ENCODE assay signal across 24 cellular contexts in genomic region chr22:44438056-44438455, GRCh38. TPM values are rescaled to one million over a fixed set of nuclear protein-coding genes. Genes with fewer than 3 reads are reported as not detected.
DNase-seq lines count a peak whose midpoint lies in the region; ATAC-seq and TF ChIP-seq lines count a peak whose summit lies in the region.
"Had no signal": no experiment of that assay in that cellular context is flagged by ENCODE, and none has a peak within 500 bp of the region (broad histone marks: within the 10 kb centered on the region; RNA-seq: fewer than 3 reads in every experiment).

No MANE protein-coding gene starts in this region.

- ATAC-seq in HCT116 (peak; percentile 53), sciatic nerve (no peak), HG03039 (IDR thresholded peaks at IDR 0.05; ENCODE audit: unreplicated experiment) (no peak), GM21526 (IDR thresholded peaks at IDR 0.05; ENCODE audit: low FRiP score, unreplicated experiment) (no peak), psoas muscle (no peak)
- ATAC-seq: activated CD8-positive, alpha-beta T cell treated with anti-CD3 and anti-CD28 coated beads for 36 hours had no signal

- POLR2A ChIA-PET in HCT116 (lab: Charles Lee), result no interaction called here

- RAD21 ChIA-PET in HCT116 (lab: Charles Lee; ENCODE audit: low non-redundant PET in 1 of 2, low total read pairs in 2 of 2, uncharacterized antibody in 2 of 2, unreplicated experiment in 2 of 2), result no interaction called here

- H3K36me3 ChIP-seq in HCT116 (ENCODE audit: control insufficient read depth in 1 of 2, insufficient read depth in 2 of 2, low read length in 2 of 2) (no peaks in the 10 kb centered on the region), WERI-Rb-1 (no peaks in the 10 kb centered on the region), psoas muscle (ENCODE audit: insufficient read depth in 1 of 2, low read depth in 1 of 2) (no peaks in the 10 kb centered on the region)
- H3K36me3 ChIP-seq: neutrophil, prostate gland had no signal

- H3K4me1 ChIP-seq in HCT116 (ENCODE audit: control insufficient read depth in 1 of 2, insufficient read depth in 2 of 2, low read length in 2 of 2), result no peaks in the 10 kb centered on the region
- H3K4me1 ChIP-seq in psoas muscle, result no peaks in the 10 kb centered on the region
- H3K4me1 ChIP-seq: prostate gland had no signal

- intact Hi-C loops in HCT116 (cut with micrococcal nuclease), result no loop called here
- intact Hi-C loops in sciatic nerve (cut with DNase I), result no loop called here
- intact Hi-C loops in psoas muscle (cut with DNase I), result no loop called here

- peak in 2 of 3 experiments; percentile 26 to 51; a peak in 1 of 6 replicates for TF ChIP-seq CTCF in HCT116 (IDR thresholded peaks at IDR 0.05 in 2 of 3, conservative IDR thresholded peaks at IDR 0.05 in 1 of 3; ENCODE audit: borderline replicate concordance in 1 of 3, insufficient read depth in 1 of 3, low read depth in 2 of 3, low read length in 2 of 3)
- peak; percentile 76 for TF ChIP-seq CTCF in WERI-Rb-1 (IDR thresholded peaks at IDR 0.05; ENCODE audit: low read depth, low read length)
- no peak for TF ChIP-seq CTCF in psoas muscle (IDR thresholded peaks at IDR 0.05)

- BruUV-seq in HCT116 (replicated peaks; lab: Mats Ljungman, UMichigan), result no TSS peak

- CTCF ChIA-PET in HCT116 (lab: Charles Lee), result no interaction called here

- H3K27me3 ChIP-seq in HCT116 (ENCODE audit: insufficient read depth, low read length) (no peaks in the 10 kb centered on the region), WERI-Rb-1 (ENCODE audit: insufficient read depth, low read depth, severe bottlenecking) (no peaks in the 10 kb centered on the region), psoas muscle (ENCODE audit: insufficient read depth in 3 of 3, low read length in 2 of 3) (peaks cover 0 to 4% (median 0%) of the 10 kb centered on the region in 3 donors)
- H3K27me3 ChIP-seq: neutrophil had no signal

- TF ChIP-seq RAD21 in HCT116 (IDR thresholded peaks at IDR 0.05; ENCODE audit: low read depth), result no peak

- H3K9me2 ChIP-seq in HCT116 (ENCODE audit: insufficient read depth), result no peaks in the 10 kb centered on the region

- no peak overlapping the region for H3K9ac ChIP-seq in HCT116 (ENCODE audit: low read length)

- no peaks in the 10 kb centered on the region for H4K20me1 ChIP-seq in HCT116 (ENCODE audit: insufficient read depth)

- H3K79me2 ChIP-seq in HCT116 (ENCODE audit: insufficient read depth, low read length), result no peaks in the 10 kb centered on the region

- no peak overlapping the region for H2AFZ ChIP-seq in HCT116 (ENCODE audit: low read depth, low read length, poor library complexity, severe bottlenecking)

- 79 to 82% (median 80%) methylated on average over 13 to 14 of the region's 14 CpGs for WGBS in psoas muscle, 3 donors

- H3K9me3 ChIP-seq in HCT116 (ENCODE audit: control insufficient read depth in 1 of 2, insufficient read depth in 1 of 2, low read depth in 1 of 2, low read length in 2 of 2), result no peaks in the 10 kb centered on the region
- no peaks in the 10 kb centered on the region for H3K9me3 ChIP-seq in WERI-Rb-1 (ENCODE audit: severe bottlenecking)
- H3K9me3 ChIP-seq in psoas muscle, result no peaks in the 10 kb centered on the region
- H3K9me3 ChIP-seq: neutrophil, prostate gland had no signal

- no peak overlapping the region for H3K4me2 ChIP-seq in HCT116 (ENCODE audit: low read length)

- DNase-seq in HCT116 (ENCODE audit: low read depth, low spot score) (no peak), WERI-Rb-1 (peak; percentile 53), iPS-NIHi7 (ENCODE audit: extremely low spot score) (peak; percentile 66), sciatic nerve (ENCODE audit: low spot score) (peak; percentile 38), psoas muscle (no peak)
- DNase-seq: activated CD8-positive, alpha-beta T cell treated with anti-CD3 and anti-CD28 coated beads for 36 hours; activated naive CD8-positive, alpha-beta T cell treated with anti-CD3 and anti-CD28 coated beads, Interleukin-2, amount 10 ng/mL, durations not matched to agents 7 days and 5 days; Calu3; central memory CD4-positive, alpha-beta T cell; DND-41; dorsolateral prefrontal cortex; KBM-7; mammary epithelial cell; NCI-H1436; NCI-H2107; NCI-H446; NCI-H774; stimulated activated naive CD4-positive, alpha-beta T cell treated with Interleukin-2 at 50 U/mL for 16 hours had no signal

- no peak overlapping the region for H3K4me3 ChIP-seq in HCT116 (replicated peaks in 1 of 2; ENCODE audit: low read depth in 1 of 2, low read length in 2 of 2)
- H3K4me3 ChIP-seq in WERI-Rb-1 (ENCODE audit: low read depth, low read length), result no peak overlapping the region
- H3K4me3 ChIP-seq in psoas muscle, result no peak overlapping the region
- H3K4me3 ChIP-seq: dorsolateral prefrontal cortex, prostate gland had no signal

- TF ChIP-seq POLR2A in HCT116 (IDR thresholded peaks at IDR 0.05; ENCODE audit: borderline replicate concordance, extremely low read depth, insufficient read depth, insufficient read length), result no peak

- H3K27ac ChIP-seq in HCT116 (ENCODE audit: low read depth, low read length) (no peak overlapping the region), WERI-Rb-1 (no peak overlapping the region), psoas muscle (no peak overlapping the region)
- H3K27ac ChIP-seq: dorsolateral prefrontal cortex, epithelial cell of prostate, neutrophil, prostate gland, RWPE1 had no signal

TF ChIP-seq in HCT116, 20 proteins besides CTCF, POLR2A, EP300 and RAD21:
- TF ChIP-seq TCF7L2 (IDR thresholded peaks at IDR 0.05; ENCODE audit: borderline replicate concordance, extremely low read depth, insufficient read depth, insufficient read length), result no peak
- no peak for TF ChIP-seq CBX3 (IDR thresholded peaks at IDR 0.05; ENCODE audit: low read depth)
- no peak for TF ChIP-seq ZNF274 (IDR thresholded peaks at IDR 0.05; ENCODE audit: low read depth, low read length)
- TF ChIP-seq SP1 (IDR thresholded peaks at IDR 0.05; ENCODE audit: low read depth), result no peak
- no peak for TF ChIP-seq SRF (IDR thresholded peaks at IDR 0.05; ENCODE audit: low read depth)
- no peak for TF ChIP-seq POLR2AphosphoS5 (IDR thresholded peaks at IDR 0.05; ENCODE audit: low read depth, low read length)
- TF ChIP-seq ELF1 (IDR thresholded peaks at IDR 0.05; ENCODE audit: borderline replicate concordance, low read depth), result no peak
- TF ChIP-seq, protein P1, sequence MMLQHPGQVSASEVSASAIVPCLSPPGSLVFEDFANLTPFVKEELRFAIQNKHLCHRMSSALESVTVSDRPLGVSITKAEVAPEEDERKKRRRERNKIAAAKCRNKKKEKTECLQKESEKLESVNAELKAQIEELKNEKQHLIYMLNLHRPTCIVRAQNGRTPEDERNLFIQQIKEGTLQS (IDR thresholded peaks at IDR 0.05), result no peak
- no peak for TF ChIP-seq SIN3A (IDR thresholded peaks at IDR 0.05; ENCODE audit: low read depth)
TF ChIP-seq in HCT116: peak in this region for 0.

RNA-seq across cellular contexts. Expression of gene RTL6, which starts 60.0 kb away (rescaled TPM):
- 22.9 TPM for total RNA-seq in HCT116 (2021; ENCODE audit: unreplicated experiment)
- polyA plus RNA-seq in HCT116 (2012), result 15.6 and 15.7 TPM in 2 replicates
- total RNA-seq in sciatic nerve, result 21.1 TPM
- total RNA-seq in psoas muscle, result 10 to 100 TPM; 16.9 to 25.0 (median 23.1) TPM
- 10 to 100 TPM in 2 of 3 donors, 1 to 10 TPM in 1; 9.3 to 43.7 (median 20.1) TPM for polyA plus RNA-seq in psoas muscle

Comparison
In these comparisons a context has a peak if more than half of its experiments do, and no peak if none do; other contexts are left out.
1. DNase-seq: peak in WERI-Rb-1 (single experiment), iPS-NIHi7 (single experiment) and sciatic nerve (single experiment); none in HCT116 (single experiment) and psoas muscle (0 of 2).